8 cellular contexts compared by ENCODE assay signal in the genomic region with DNA sequence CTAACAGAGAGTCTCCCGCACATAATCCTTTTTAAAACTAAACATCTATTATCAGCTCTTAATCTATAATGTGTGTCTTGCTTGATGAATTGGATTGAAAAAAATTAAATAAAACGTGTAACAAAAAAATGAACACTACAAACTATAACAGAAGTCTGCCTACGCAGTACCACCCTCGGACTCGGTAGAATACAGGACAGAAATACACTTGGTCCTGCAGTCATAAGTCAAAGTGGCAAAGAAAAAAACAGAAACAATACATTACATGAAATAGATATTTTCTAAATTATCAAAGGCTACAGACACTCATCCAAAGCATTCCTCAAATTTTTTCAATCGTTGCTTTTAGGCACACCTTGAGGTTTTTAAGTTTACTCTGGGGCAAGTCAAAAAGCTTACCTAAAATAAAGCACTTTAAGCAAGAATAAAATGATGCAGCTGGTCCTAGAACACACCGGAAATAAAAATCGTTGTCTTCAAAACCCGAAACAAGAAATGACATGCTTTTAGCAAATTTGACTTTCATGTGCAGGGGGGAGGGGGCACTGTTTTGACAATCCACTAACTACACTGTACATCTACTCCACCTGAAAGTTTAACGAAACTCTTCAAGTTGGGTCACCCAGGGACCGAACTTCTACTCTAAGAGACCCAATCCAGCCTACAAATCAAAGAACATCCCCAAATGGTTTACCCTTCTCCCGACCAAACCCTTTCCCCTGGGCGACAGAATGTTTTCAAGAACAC. TPM values are rescaled to one million over a fixed set of nuclear protein-coding genes. Genes with fewer than 3 reads are reported as not detected.
DNase-seq lines count a peak whose midpoint lies in the region; ATAC-seq and TF ChIP-seq lines count a peak whose summit lies in the region.

No MANE protein-coding gene starts in this region.

- CTCF ChIA-PET in Calu3 (lab: Charles Lee) = interaction anchor here (0.6 kb wide), 1 partner anchor 23 kb away, joined by 4 read pairs; a partner anchor contains a TSS
- CTCF ChIA-PET in activated CD4-positive, alpha-beta memory T cell treated with anti-CD3 and anti-CD28 coated beads for 36 hours (lab: Charles Lee) = interaction anchor here (1.0 to 4.3 kb wide), 3 partner anchors 22 to 520 kb away, joined by 3 to 32 read pairs (median 3); a partner anchor contains a TSS

- WGBS in psoas muscle, 3 donors = 3 to 4% (median 3%) methylated on average over 13 of the region's 13 CpGs

- no peaks in the 10 kb centered on the region for H3K9me3 Mint-ChIP-seq in Calu3 (ENCODE audit: low read depth, unreplicated experiment)
- H3K9me3 Mint-ChIP-seq in activated CD4-positive, alpha-beta memory T cell treated with anti-CD3 and anti-CD28 coated beads for 36 hours = no peaks in the 10 kb centered on the region

- H3K27me3 ChIP-seq in psoas muscle (ENCODE audit: insufficient read depth in 3 of 3, low read length in 2 of 3) = no peaks in the 10 kb centered on the region

- H3K4me3 ChIP-seq in fibroblast of mammary gland (ENCODE audit: control insufficient read depth, low read depth, low read length) = peak overlapping the region; percentile 76
- H3K4me3 ChIP-seq in psoas muscle = peak overlapping the region; percentile 97

- peak overlapping the region; percentile 87 for H3K27ac Mint-ChIP-seq in Calu3 (ENCODE audit: unreplicated experiment)
- peak overlapping the region; percentile 88 for H3K27ac Mint-ChIP-seq in activated CD4-positive, alpha-beta memory T cell treated with anti-CD3 and anti-CD28 coated beads for 36 hours

- H3K36me3 Mint-ChIP-seq in Calu3 (ENCODE audit: insufficient read depth, unreplicated experiment) = peaks cover 26% of the 10 kb centered on the region
- peaks cover 5% of the 10 kb centered on the region for H3K36me3 Mint-ChIP-seq in activated CD4-positive, alpha-beta memory T cell treated with anti-CD3 and anti-CD28 coated beads for 36 hours

- TSS peak; percentile 36 for BruUV-seq in Calu3 (replicated peaks; lab: Mats Ljungman, UMichigan)

- POLR2A ChIA-PET in activated CD4-positive, alpha-beta memory T cell treated with anti-CD3 and anti-CD28 coated beads for 36 hours (lab: Charles Lee) = interaction anchor here (0.6 to 4.2 kb wide), 4 partner anchors 23 to 120 kb away, joined by 3 to 52 read pairs (median 3); a partner anchor contains a TSS

- H3K27ac ChIP-seq in psoas muscle = peak overlapping the region; percentile 98

- peak overlapping the region; percentile 88 for H3K4me3 Mint-ChIP-seq in Calu3 (ENCODE audit: low read depth, unreplicated experiment)
- peak overlapping the region; percentile 92 for H3K4me3 Mint-ChIP-seq in activated CD4-positive, alpha-beta memory T cell treated with anti-CD3 and anti-CD28 coated beads for 36 hours

- no peaks in the 10 kb centered on the region for H3K9me3 ChIP-seq in psoas muscle

- ATAC-seq in HG03095 (IDR thresholded peaks at IDR 0.05; ENCODE audit: unreplicated experiment) (peak; percentile 2), psoas muscle (no peak), GM19467 (IDR thresholded peaks at IDR 0.05; ENCODE audit: unreplicated experiment) (no peak)

- TF ChIP-seq CTCF in Calu3 (IDR thresholded peaks at IDR 0.05; ENCODE audit: unreplicated experiment) (no peak), fibroblast of mammary gland (conservative IDR thresholded peaks at IDR 0.05; ENCODE audit: control insufficient read depth, insufficient read depth, low read depth, low read length) (no peak), psoas muscle (IDR thresholded peaks at IDR 0.05) (no peak)

- peaks cover 11% of the 10 kb centered on the region for H3K4me1 Mint-ChIP-seq in Calu3 (ENCODE audit: low read depth, unreplicated experiment)
- peaks cover 39% of the 10 kb centered on the region for H3K4me1 Mint-ChIP-seq in activated CD4-positive, alpha-beta memory T cell treated with anti-CD3 and anti-CD28 coated beads for 36 hours (ENCODE audit: low read depth)

- DNase-seq in Calu3 (no peak), fibroblast of mammary gland (ENCODE audit: low read depth) (no peak), psoas muscle (no peak), HCEC 1CT (no peak), AML-193 (lab: John Stamatoyannopoulos, UW) (no peak)
- peak; percentile 74 for DNase-seq in activated CD4-positive, alpha-beta memory T cell treated with anti-CD3 and anti-CD28 coated beads for 36 hours

- H3K36me3 ChIP-seq in psoas muscle (ENCODE audit: insufficient read depth in 1 of 2, low read depth in 1 of 2) = no peaks in the 10 kb centered on the region

- H3K4me1 ChIP-seq in psoas muscle = peaks cover 23% of the 10 kb centered on the region

- intact Hi-C loops in Calu3 (cut with micrococcal nuclease; ENCODE audit: unreplicated experiment) (loop anchor here (5.0 to 10.0 kb wide), 2 partner anchors 283 to 476 kb away; no protein-coding TSS in a partner anchor), psoas muscle (cut with DNase I) (loop anchor here (5.0 to 10.0 kb wide), 4 partner anchors 121 to 416 kb away; no protein-coding TSS in a partner anchor)
- intact Hi-C loops in activated CD4-positive, alpha-beta memory T cell treated with anti-CD3 and anti-CD28 coated beads for 36 hours (cut with micrococcal nuclease) = loop anchor here (10.0 kb wide), 2 partner anchors 293 to 413 kb away; no protein-coding TSS in a partner anchor

- no peaks in the 10 kb centered on the region for H3K27me3 Mint-ChIP-seq in Calu3 (ENCODE audit: unreplicated experiment)
- no peaks in the 10 kb centered on the region for H3K27me3 Mint-ChIP-seq in activated CD4-positive, alpha-beta memory T cell treated with anti-CD3 and anti-CD28 coated beads for 36 hours

RNA-seq across cellular contexts. Expression of a gene that starts 1.3 kb away (rescaled TPM):
- 407 and 474 TPM in 2 replicates for total RNA-seq in Calu3 (2022)
- 10 to 100 TPM; 80.1 to 82.3 TPM for total RNA-seq in activated CD4-positive, alpha-beta memory T cell treated with anti-CD3 and anti-CD28 coated beads for 36 hours
- total RNA-seq in psoas muscle = 10 to 100 TPM; 33.1 to 37.9 (median 36.5) TPM
- polyA plus RNA-seq in psoas muscle = 10 to 100 TPM in 2 of 3 donors, 1 to 10 TPM in 1; 7.9 to 24.7 (median 10.8) TPM

RNA-seq across cellular contexts. Expression of a gene that starts 22.9 kb away (rescaled TPM):
- total RNA-seq in Calu3 (2022) = 46.2 and 59.0 TPM in 2 replicates
- 10 to 100 TPM in 1 of 2 experiments, 1 to 10 TPM in 1; 8.0 to 11.6 TPM for total RNA-seq in activated CD4-positive, alpha-beta memory T cell treated with anti-CD3 and anti-CD28 coated beads for 36 hours
- total RNA-seq in psoas muscle = 10 to 100 TPM in 1 of 4 donors, 1 to 10 TPM in 3; 6.0 to 11.3 (median 8.5) TPM
- polyA plus RNA-seq in psoas muscle = 1 to 10 TPM; 3.3 to 6.0 (median 3.4) TPM
